8 cellular contexts compared by ENCODE assay signal in the genomic region with DNA sequence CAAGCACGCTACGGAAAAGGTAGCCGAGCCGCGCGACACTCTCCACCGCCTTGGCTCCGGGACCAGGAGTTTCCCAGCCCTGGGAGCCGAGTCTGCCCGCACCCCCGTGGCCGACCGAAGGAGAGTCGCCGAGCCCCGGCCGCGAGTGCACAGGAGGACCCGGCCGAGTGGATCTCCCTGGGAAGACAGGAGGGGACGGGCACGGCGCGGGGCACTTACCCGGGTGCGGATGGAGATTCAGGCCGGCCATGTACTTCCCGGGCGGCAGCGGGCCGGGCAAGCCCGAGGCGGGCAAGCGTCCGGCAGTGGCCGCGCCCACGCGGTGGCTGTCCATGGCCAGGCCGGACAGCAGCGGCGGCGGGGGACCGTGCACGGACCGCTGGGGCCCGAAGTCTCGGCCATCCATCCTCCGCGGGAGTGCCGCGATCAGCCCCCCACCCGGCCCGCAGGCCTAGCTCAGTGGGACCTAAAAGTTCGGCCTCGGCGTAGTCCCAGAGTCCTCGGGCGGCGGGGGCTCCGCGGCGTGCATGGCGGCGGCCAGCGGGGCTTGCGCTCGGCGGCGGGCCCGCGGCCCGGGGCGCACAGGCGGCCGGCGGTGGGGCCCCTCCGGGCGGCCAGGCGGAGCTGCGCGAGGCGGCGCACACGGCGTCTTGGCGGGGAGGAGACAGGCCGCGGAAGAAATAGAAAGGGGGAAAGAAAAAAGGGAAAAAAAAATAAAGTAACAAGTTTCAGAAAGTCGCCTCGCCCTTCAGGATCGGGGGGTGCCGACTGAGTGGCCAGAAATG. TPM values are rescaled to one million over a fixed set of nuclear protein-coding genes. Genes with fewer than 3 reads are reported as not detected.
A peak's percentile ranks its signal among the peaks of the same experiment; 100 is the strongest.
DNase-seq lines count a peak whose midpoint lies in the region; ATAC-seq and TF ChIP-seq lines count a peak whose summit lies in the region.

No MANE protein-coding gene starts in this region.

- H3K27me3 ChIP-seq in CD4-positive, alpha-beta memory T cell (ENCODE audit: insufficient read depth, low read length), result peaks cover 56% of the 10 kb centered on the region
- H3K27me3 ChIP-seq in mammary epithelial cell (ENCODE audit: insufficient read depth, low read length), result no peaks in the 10 kb centered on the region
- peaks cover 78% of the 10 kb centered on the region for H3K27me3 ChIP-seq in thymus (ENCODE audit: control insufficient read depth, insufficient read depth)

- WGBS in mammary epithelial cell (ENCODE audit: low coverage, missing lambda C conversion rate), result 2% methylated on average over 56 of the region's 93 CpGs
- WGBS in lower leg skin, 2 donors, result 0 to 1% methylated on average over 43 to 48 of the region's 93 CpGs
- WGBS in thymus, result under 1% methylated on average over 93 of the region's 93 CpGs

- POLR2A ChIA-PET in CD4-positive, alpha-beta memory T cell (lab: Charles Lee; ENCODE audit: partially characterized antibody), result interaction anchor here (4.2 kb wide), 1 partner anchor 24 kb away, joined by 44 read pairs; no protein-coding TSS in a partner anchor

- no peak overlapping the region for H2AFZ ChIP-seq in mammary epithelial cell (ENCODE audit: low read depth, low read length)

- peak overlapping the region; percentile 95 for H3K9ac ChIP-seq in mammary epithelial cell (ENCODE audit: insufficient read depth, low read length)

- peaks cover 95% of the 10 kb centered on the region for H3K79me2 ChIP-seq in mammary epithelial cell (ENCODE audit: insufficient read depth, low read length)

- peaks cover 26 to 46% of the 10 kb centered on the region in 2 donors for H3K27me3 Mint-ChIP-seq in CD4-positive, alpha-beta memory T cell

- no peak overlapping the region for H3K27ac ChIP-seq in CD4-positive, alpha-beta memory T cell (ENCODE audit: low read depth, low read length)
- H3K27ac ChIP-seq in mammary epithelial cell (ENCODE audit: insufficient read depth, low read depth, low read length), result peak overlapping the region; percentile 87
- H3K27ac ChIP-seq in thymus (ENCODE audit: low read depth), result peak overlapping the region; percentile 52

- peaks cover 68% of the 10 kb centered on the region for H3K4me1 ChIP-seq in CD4-positive, alpha-beta memory T cell (ENCODE audit: insufficient read depth, low read length)
- H3K4me1 ChIP-seq in mammary epithelial cell (ENCODE audit: insufficient read depth, low read length) (peaks cover 20% of the 10 kb centered on the region), thymus (ENCODE audit: control insufficient read depth, insufficient read depth, low read length) (peaks cover 27% of the 10 kb centered on the region)

- intact Hi-C loops in CD4-positive, alpha-beta memory T cell (cut with micrococcal nuclease), result no loop called here
- intact Hi-C loops in mammary epithelial cell (cut with micrococcal nuclease) (no loop called here), lower leg skin (cut with DNase I; ENCODE audit: low total_unique reads) (no loop called here)

- H3K9me3 ChIP-seq in CD4-positive, alpha-beta memory T cell (ENCODE audit: control insufficient read depth in 1 of 2, low read length in 2 of 2), result no peaks in the 10 kb centered on the region
- H3K9me3 ChIP-seq in mammary epithelial cell (replicated peaks; ENCODE audit: insufficient read depth, low read length) (no peaks in the 10 kb centered on the region), thymus (ENCODE audit: control insufficient read depth) (no peaks in the 10 kb centered on the region)

- no peak for TF ChIP-seq CTCF in mammary epithelial cell (conservative IDR thresholded peaks at IDR 0.05 in 1 of 2, IDR thresholded peaks at IDR 0.05 in 1 of 2; ENCODE audit: extremely low read depth in 1 of 2, insufficient read depth in 1 of 2, low read depth in 1 of 2, low read length in 2 of 2)
- TF ChIP-seq CTCF in lower leg skin (IDR thresholded peaks at IDR 0.05), result no peak
- no peak for TF ChIP-seq CTCF in omental fat pad (IDR thresholded peaks at IDR 0.05)

- TF ChIP-seq POLR2A in lower leg skin (IDR thresholded peaks at IDR 0.05), result no peak

- dilution Hi-C loops in mammary epithelial cell (cut with HindIII; ENCODE audit: low sequenced_read_pairs), result no loop called here

- peaks cover 0 to 5% (median 0%) of the 10 kb centered on the region in 8 donors for H3K9me3 Mint-ChIP-seq in CD4-positive, alpha-beta memory T cell

- H3K4me2 ChIP-seq in mammary epithelial cell (ENCODE audit: insufficient read depth, low read depth, low read length), result peak overlapping the region; percentile 95

- peak overlapping the region in 1 of 2 donors; percentile 54 for H3K4me3 ChIP-seq in CD4-positive, alpha-beta memory T cell (ENCODE audit: low read length in 2 of 2)
- H3K4me3 ChIP-seq in mammary epithelial cell (replicated peaks in 1 of 3; ENCODE audit: insufficient read depth in 1 of 3, low read depth in 2 of 3, low read length in 3 of 3) (peak overlapping the region; percentile 72 to 99 (median 85)), lower leg skin (ENCODE audit: low read depth, poor library complexity, severe bottlenecking) (peak overlapping the region; percentile 76), thymus (ENCODE audit: low read length) (peak overlapping the region; percentile 71)

- peak overlapping the region; percentile 73 to 81 (median 78) for H3K4me3 Mint-ChIP-seq in CD4-positive, alpha-beta memory T cell

- H3K36me3 ChIP-seq in CD4-positive, alpha-beta memory T cell (ENCODE audit: insufficient read depth, low read length), result no peaks in the 10 kb centered on the region
- H3K36me3 ChIP-seq in mammary epithelial cell (ENCODE audit: insufficient read depth, low read length), result no peaks in the 10 kb centered on the region
- no peaks in the 10 kb centered on the region for H3K36me3 ChIP-seq in thymus (ENCODE audit: control insufficient read depth, insufficient read depth)

- H4K20me1 ChIP-seq in mammary epithelial cell (ENCODE audit: insufficient read depth, low read length), result no peaks in the 10 kb centered on the region

- CTCF ChIA-PET in CD4-positive, alpha-beta memory T cell (lab: Charles Lee; ENCODE audit: partially characterized antibody), result interaction anchor here (3.3 kb wide), 1 partner anchor 24 kb away, joined by 18 read pairs; no protein-coding TSS in a partner anchor
- CTCF ChIA-PET in mammary epithelial cell (lab: Charles Lee; ENCODE audit: low non-redundant PET), result no interaction called here

- H3K4me1 Mint-ChIP-seq in CD4-positive, alpha-beta memory T cell, result peaks cover 16 to 57% (median 29%) of the 10 kb centered on the region in 4 donors

- H3K36me3 Mint-ChIP-seq in CD4-positive, alpha-beta memory T cell, result peaks cover 0 to 1% of the 10 kb centered on the region in 2 donors

- BruUV-seq in mammary epithelial cell (replicated peaks; lab: Mats Ljungman, UMichigan), result no TSS peak

- H3K27ac Mint-ChIP-seq in CD4-positive, alpha-beta memory T cell, result no peak overlapping the region

- peak in 2 of 5 donors; percentile 10 to 18 for DNase-seq in CD4-positive, alpha-beta memory T cell
- DNase-seq in LHCN-M2 (ENCODE audit: low read depth), result peak; percentile 34
- peak; percentile 31 for DNase-seq in mammary epithelial cell
- DNase-seq in lower leg skin (ENCODE audit: low spot score in 2 of 2), result no peak
- DNase-seq in GM03348 (ENCODE audit: low spot score), result no peak
- DNase-seq in omental fat pad (ENCODE audit: low spot score), result no peak

- in situ Hi-C loops in mammary epithelial cell (cut with MboI; ENCODE audit: low sequenced_read_pairs in 2 of 2), result no loop called here

- no peak for ATAC-seq in GM18502 (IDR thresholded peaks at IDR 0.05; ENCODE audit: poor library complexity, unreplicated experiment)
- no peak for ATAC-seq in omental fat pad (ENCODE audit: low FRiP score)

RNA-seq across cellular contexts. Expression of gene TNRC18, which starts 2.6 kb away (rescaled TPM):
- 10 to 100 TPM; 47.3 to 48.9 TPM for total RNA-seq in CD4-positive, alpha-beta memory T cell
- polyA plus RNA-seq in CD4-positive, alpha-beta memory T cell, result 1 to 10 TPM in 1 of 2 donors, under 1 TPM in 1; 0.11 to 1.7 TPM
- total RNA-seq in LHCN-M2 (2014; rRNA removed) (37.7 and 44.0 TPM in 2 replicates), mammary epithelial cell (100 to 1,000 TPM in 1 of 2 donors, 10 to 100 TPM in 1; 62.2 to 121 TPM), lower leg skin (100 to 1,000 TPM in 1 of 4 donors, 10 to 100 TPM in 3; 79.9 to 160 (median 91.3) TPM), omental fat pad (10 to 100 TPM; 26.0 to 62.4 (median 29.4) TPM)
- 43.1 TPM for polyA plus RNA-seq in LHCN-M2 (2012)
- polyA plus RNA-seq in mammary epithelial cell (22.3 TPM), thymus (26.2 TPM)
- polyA minus RNA-seq in mammary epithelial cell, result 123 TPM

Comparison
In these comparisons a context has a peak if more than half of its experiments do, and no peak if none do; other contexts are left out.
1. DNase-seq: peak in LHCN-M2 (single experiment) and mammary epithelial cell (single experiment); none in lower leg skin (0 of 2), GM03348 (single experiment) and omental fat pad (single experiment).